ENCODE assay signal across 16 cellular contexts in genomic region chr7:55588379-55588699, GRCh38.
"Had no signal": no experiment of that assay in that cellular context is flagged by ENCODE, and none has a peak within 500 bp of the region (broad histone marks: within the 10 kb centered on the region; RNA-seq: fewer than 3 reads in every experiment).

No MANE protein-coding gene starts in this region.

- H3K27me3 Mint-ChIP-seq: activated B cell treated with CpG ODN at 0.5 μM for 24 hours; activated naive CD8-positive, alpha-beta T cell treated with anti-CD3 and anti-CD28 coated beads, Interleukin-2, amount 50 U/mL, for 24 hours; memory B cell had no signal

- H3K4me1 Mint-ChIP-seq: activated naive CD8-positive, alpha-beta T cell treated with anti-CD3 and anti-CD28 coated beads, Interleukin-2, amount 50 U/mL, for 24 hours; natural killer cell had no signal

- DNase-seq: activated B cell treated with CpG ODN at 0.5 μM for 24 hours; activated naive CD8-positive, alpha-beta T cell treated with anti-CD3 and anti-CD28 coated beads, Interleukin-2, amount 50 U/mL, for 24 hours; activated T-cell treated with anti-CD3 and anti-CD28 coated beads, Interleukin-2, amount 50 U/mL, for 48 hours; heart right ventricle; islet precursor cell; natural killer cell; nucleus accumbens; stimulated activated CD4-positive, alpha-beta T cell treated with anti-CD3 and anti-CD28 coated beads, Interleukin-12 subunit alpha, Interleukin-12 subunit beta, amount 100 ng/mL, for 4 hours; stimulated activated naive CD8-positive, alpha-beta T cell treated with anti-CD3 and anti-CD28 coated beads, Interleukin-15, amount 100 ng/mL, for 72 hours; testis; upper lobe of right lung had no signal

- H3K27ac ChIP-seq: ascending aorta, heart right ventricle, left lung, testis, upper lobe of right lung had no signal

- H3K27me3 ChIP-seq: ascending aorta, left lung, testis, upper lobe of right lung had no signal

- ATAC-seq: activated naive CD8-positive, alpha-beta T cell treated with anti-CD3 and anti-CD28 coated beads, Interleukin-2, amount 50 U/mL, for 24 hours; heart right ventricle; left lung; natural killer cell; stimulated activated naive CD8-positive, alpha-beta T cell treated with anti-CD3 and anti-CD28 coated beads, Interleukin-15, amount 100 ng/mL, for 72 hours had no signal

- H3K4me1 ChIP-seq: ascending aorta, testis, upper lobe of right lung had no signal

- H3K9me3 ChIP-seq: ascending aorta, heart right ventricle, left lung, testis, upper lobe of right lung had no signal

- H3K36me3 ChIP-seq: ascending aorta, heart right ventricle, left lung, upper lobe of right lung had no signal

- H3K9me3 Mint-ChIP-seq: activated B cell treated with CpG ODN at 0.5 μM for 24 hours; activated naive CD8-positive, alpha-beta T cell treated with anti-CD3 and anti-CD28 coated beads, Interleukin-2, amount 50 U/mL, for 24 hours; memory B cell; natural killer cell; stimulated activated naive CD8-positive, alpha-beta T cell treated with anti-CD3 and anti-CD28 coated beads, Interleukin-15, amount 100 ng/mL, for 72 hours had no signal

- FAIRE-seq: endothelial cell of umbilical vein, frontal cortex had no signal

- H3K4me3 Mint-ChIP-seq: activated B cell treated with CpG ODN at 0.5 μM for 24 hours; activated naive CD8-positive, alpha-beta T cell treated with anti-CD3 and anti-CD28 coated beads, Interleukin-2, amount 50 U/mL, for 24 hours; memory B cell; natural killer cell; stimulated activated naive CD8-positive, alpha-beta T cell treated with anti-CD3 and anti-CD28 coated beads, Interleukin-15, amount 100 ng/mL, for 72 hours had no signal

- H3K27ac Mint-ChIP-seq: activated B cell treated with CpG ODN at 0.5 μM for 24 hours; activated naive CD8-positive, alpha-beta T cell treated with anti-CD3 and anti-CD28 coated beads, Interleukin-2, amount 50 U/mL, for 24 hours; memory B cell; natural killer cell; stimulated activated naive CD8-positive, alpha-beta T cell treated with anti-CD3 and anti-CD28 coated beads, Interleukin-15, amount 100 ng/mL, for 72 hours had no signal

- H3K36me3 Mint-ChIP-seq: memory B cell, natural killer cell had no signal

- H3K4me3 ChIP-seq: ascending aorta, heart right ventricle, left lung, testis, upper lobe of right lung had no signal
